Comparison of ENCODE assay signal across 8 cellular contexts in genomic region chr6:90611543-90611864, GRCh38. TPM values are rescaled to one million over a fixed set of nuclear protein-coding genes. Genes with fewer than 3 reads are reported as not detected.
DNase-seq lines count a peak whose midpoint lies in the region; ATAC-seq and TF ChIP-seq lines count a peak whose summit lies in the region.

No MANE protein-coding gene starts in this region.

- H3K27me3 ChIP-seq in SU-DHL-6 (ENCODE audit: low read length) = no peaks in the 10 kb centered on the region
- H3K27me3 ChIP-seq in sigmoid colon = peaks cover 0 to 64% (median 21%) of the 10 kb centered on the region in 3 donors

- WGBS in sigmoid colon, 2 donors = 18 to 24% methylated on average over 7 of the region's 7 CpGs

- H3K4me2 ChIP-seq in SU-DHL-6 (ENCODE audit: low read depth, low read length, poor library complexity, severe bottlenecking) = peak overlapping the region; percentile 55

- intact Hi-C loops in sigmoid colon (cut with DNase I) = no loop called here
- intact Hi-C loops in sciatic nerve (cut with DNase I) = no loop called here

- H3K9me2 ChIP-seq in SU-DHL-6 (replicated peaks; ENCODE audit: insufficient read depth, low read length) = no peaks in the 10 kb centered on the region

- no peaks in the 10 kb centered on the region for H3K79me2 ChIP-seq in SU-DHL-6 (ENCODE audit: insufficient read depth, low read length)

- no peak for ATAC-seq in sciatic nerve

- H3K4me1 ChIP-seq in sigmoid colon = peaks cover 0 to 17% (median 9%) of the 10 kb centered on the region in 4 donors

- TF ChIP-seq EP300 in sigmoid colon (IDR thresholded peaks at IDR 0.05) = no peak

- H3K27ac ChIP-seq in SU-DHL-6 (ENCODE audit: low read depth, low read length) (no peak overlapping the region), sigmoid colon (peak overlapping the region in 2 of 4 donors; percentile 56 to 62), substantia nigra (ENCODE audit: low read depth, low read length, poor library complexity, severe bottlenecking) (no peak overlapping the region)

- H3K9ac ChIP-seq in SU-DHL-6 (ENCODE audit: low read length) = peak overlapping the region; percentile 36

- H4K20me1 ChIP-seq in SU-DHL-6 (ENCODE audit: low read depth, low read length) = no peaks in the 10 kb centered on the region

- H2AFZ ChIP-seq in SU-DHL-6 (ENCODE audit: low read depth, low read length, severe bottlenecking) = peak overlapping the region; percentile 76

- H3K36me3 ChIP-seq in SU-DHL-6 (ENCODE audit: low read length) = no peaks in the 10 kb centered on the region
- no peaks in the 10 kb centered on the region for H3K36me3 ChIP-seq in sigmoid colon

- no peak for DNase-seq in GM12864 (ENCODE audit: low read depth)
- peak; percentile 32 for DNase-seq in fibroblast of pulmonary artery (ENCODE audit: low read depth)
- no peak for DNase-seq in sigmoid colon
- no peak for DNase-seq in substantia nigra (lab: John Stamatoyannopoulos, UW)
- DNase-seq in NK-92 treated with Interleukin-12 subunit alpha and Interleukin-12 subunit beta, amount 100 ng/mL, for 24 hours (lab: John Stamatoyannopoulos, UW) = no peak
- no peak for DNase-seq in kidney glomerular epithelial cell (lab: John Stamatoyannopoulos, UW)
- DNase-seq in sciatic nerve (ENCODE audit: low spot score) = no peak

- TF ChIP-seq POLR2A in sigmoid colon (IDR thresholded peaks at IDR 0.05) = no peak

- TF ChIP-seq CTCF in GM12864 (IDR thresholded peaks at IDR 0.05; ENCODE audit: low read depth, low read length, missing control alignments) = no peak
- TF ChIP-seq CTCF in SU-DHL-6 (IDR thresholded peaks at IDR 0.05; ENCODE audit: insufficient read depth, low read length, poor library complexity, severe bottlenecking) = peak; percentile 2
- TF ChIP-seq CTCF in fibroblast of pulmonary artery (IDR thresholded peaks at IDR 0.05; ENCODE audit: low read length, missing control alignments) = peak; percentile 9
- TF ChIP-seq CTCF in sigmoid colon (IDR thresholded peaks at IDR 0.05) = no peak

- H3K9me3 ChIP-seq in SU-DHL-6 (ENCODE audit: insufficient read depth, low read length) (no peaks in the 10 kb centered on the region), sigmoid colon (no peaks in the 10 kb centered on the region)

- peak overlapping the region; percentile 52 for H3K4me3 ChIP-seq in GM12864 (ENCODE audit: low read depth, low read length)
- peak overlapping the region; percentile 46 for H3K4me3 ChIP-seq in SU-DHL-6 (ENCODE audit: insufficient read depth, low read length, poor library complexity, severe bottlenecking)
- H3K4me3 ChIP-seq in fibroblast of pulmonary artery (replicated peaks; ENCODE audit: low read depth, low read length) = peak overlapping the region; percentile 56
- peak overlapping the region; percentile 46 to 66 (median 56) for H3K4me3 ChIP-seq in sigmoid colon

- no peaks in the 10 kb centered on the region for H3F3A ChIP-seq in SU-DHL-6 (ENCODE audit: insufficient read depth)

RNA-seq across cellular contexts. Expression of gene MAP3K7, which starts 24.6 kb away (rescaled TPM):
- total RNA-seq in sigmoid colon (10 to 100 TPM; 21.2 to 25.3 (median 23.5) TPM), sciatic nerve (32.5 TPM)
- 10 to 100 TPM in 2 of 3 donors, 1 to 10 TPM in 1; 7.9 to 10.8 (median 10.2) TPM for polyA plus RNA-seq in sigmoid colon

Comparison
In these comparisons a context has a peak if more than half of its experiments do, and no peak if none do; other contexts are left out.
1. CTCF ChIP-seq: peak in SU-DHL-6 (single experiment) and fibroblast of pulmonary artery (single experiment); none in GM12864 (single experiment) and sigmoid colon (0 of 4).
2. Peak in every context shown above with its lines, with median percentiles within 50 percentile points of each other: H3K4me3 ChIP-seq.